1 cellular context compared by ENCODE assay signal in the genomic region with DNA sequence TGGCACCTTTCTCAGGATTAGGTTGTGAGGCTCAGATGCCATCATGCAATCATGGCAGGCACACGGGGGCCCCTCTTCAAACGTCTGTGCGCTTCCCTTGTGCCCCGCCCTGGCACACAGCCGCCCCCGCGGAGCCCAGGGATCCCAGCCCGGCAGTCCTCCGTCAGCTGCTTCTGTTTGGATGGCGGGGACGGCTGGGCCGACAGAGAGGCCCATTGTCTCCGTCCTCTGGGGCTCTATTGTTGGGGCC.
TF ChIP-seq lines count a peak whose summit lies in the region.

No MANE protein-coding gene starts in this region.

TF ChIP-seq in HepG2, 621 proteins besides CTCF, POLR2A, EP300 and RAD21 (continued from another document and continues in another):
- TF ChIP-seq, protein P1, sequence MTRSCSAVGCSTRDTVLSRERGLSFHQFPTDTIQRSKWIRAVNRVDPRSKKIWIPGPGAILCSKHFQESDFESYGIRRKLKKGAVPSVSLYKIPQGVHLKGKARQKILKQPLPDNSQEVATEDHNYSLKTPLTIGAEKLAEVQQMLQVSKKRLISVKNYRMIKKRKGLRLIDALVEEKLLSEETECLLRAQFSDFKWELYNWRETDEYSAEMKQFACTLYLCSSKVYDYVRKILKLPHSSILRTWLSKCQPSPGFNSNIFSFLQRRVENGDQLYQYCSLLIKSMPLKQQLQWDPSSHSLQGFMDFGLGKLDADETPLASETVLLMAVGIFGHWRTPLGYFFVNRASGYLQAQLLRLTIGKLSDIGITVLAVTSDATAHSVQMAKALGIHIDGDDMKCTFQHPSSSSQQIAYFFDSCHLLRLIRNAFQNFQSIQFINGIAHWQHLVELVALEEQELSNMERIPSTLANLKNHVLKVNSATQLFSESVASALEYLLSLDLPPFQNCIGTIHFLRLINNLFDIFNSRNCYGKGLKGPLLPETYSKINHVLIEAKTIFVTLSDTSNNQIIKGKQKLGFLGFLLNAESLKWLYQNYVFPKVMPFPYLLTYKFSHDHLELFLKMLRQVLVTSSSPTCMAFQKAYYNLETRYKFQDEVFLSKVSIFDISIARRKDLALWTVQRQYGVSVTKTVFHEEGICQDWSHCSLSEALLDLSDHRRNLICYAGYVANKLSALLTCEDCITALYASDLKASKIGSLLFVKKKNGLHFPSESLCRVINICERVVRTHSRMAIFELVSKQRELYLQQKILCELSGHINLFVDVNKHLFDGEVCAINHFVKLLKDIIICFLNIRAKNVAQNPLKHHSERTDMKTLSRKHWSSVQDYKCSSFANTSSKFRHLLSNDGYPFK (CRISPR knock-in tag; IDR thresholded peaks at IDR 0.05; ENCODE audit: borderline replicate concordance) = no peak
- no peak for TF ChIP-seq ZNF468 (CRISPR knock-in tag; IDR thresholded peaks at IDR 0.05)
- TF ChIP-seq, protein P2, sequence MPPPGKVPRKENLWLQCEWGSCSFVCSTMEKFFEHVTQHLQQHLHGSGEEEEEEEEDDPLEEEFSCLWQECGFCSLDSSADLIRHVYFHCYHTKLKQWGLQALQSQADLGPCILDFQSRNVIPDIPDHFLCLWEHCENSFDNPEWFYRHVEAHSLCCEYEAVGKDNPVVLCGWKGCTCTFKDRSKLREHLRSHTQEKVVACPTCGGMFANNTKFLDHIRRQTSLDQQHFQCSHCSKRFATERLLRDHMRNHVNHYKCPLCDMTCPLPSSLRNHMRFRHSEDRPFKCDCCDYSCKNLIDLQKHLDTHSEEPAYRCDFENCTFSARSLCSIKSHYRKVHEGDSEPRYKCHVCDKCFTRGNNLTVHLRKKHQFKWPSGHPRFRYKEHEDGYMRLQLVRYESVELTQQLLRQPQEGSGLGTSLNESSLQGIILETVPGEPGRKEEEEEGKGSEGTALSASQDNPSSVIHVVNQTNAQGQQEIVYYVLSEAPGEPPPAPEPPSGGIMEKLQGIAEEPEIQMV (CRISPR knock-in tag; IDR thresholded peaks at IDR 0.05; ENCODE audit: low read depth) = no peak
- TF ChIP-seq CCAR2 (optimal IDR thresholded peaks at IDR 0.05; ENCODE audit: low read depth, low read length) = no peak
- no peak for TF ChIP-seq NR2F2 (IDR thresholded peaks at IDR 0.05; ENCODE audit: borderline replicate concordance, low read depth)
- TF ChIP-seq, protein P3, sequence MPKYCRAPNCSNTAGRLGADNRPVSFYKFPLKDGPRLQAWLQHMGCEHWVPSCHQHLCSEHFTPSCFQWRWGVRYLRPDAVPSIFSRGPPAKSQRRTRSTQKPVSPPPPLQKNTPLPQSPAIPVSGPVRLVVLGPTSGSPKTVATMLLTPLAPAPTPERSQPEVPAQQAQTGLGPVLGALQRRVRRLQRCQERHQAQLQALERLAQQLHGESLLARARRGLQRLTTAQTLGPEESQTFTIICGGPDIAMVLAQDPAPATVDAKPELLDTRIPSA (CRISPR knock-in tag; IDR thresholded peaks at IDR 0.05; ENCODE audit: borderline replicate concordance) = no peak; the same call in 1 of the 2 replicates
- 0 out of 2 replicates have a peak, but pooled peaks have one; percentile 23 for TF ChIP-seq SNAI1 (CRISPR knock-in tag; IDR thresholded peaks at IDR 0.05; ENCODE audit: borderline replicate concordance)
- TF ChIP-seq, protein P4, sequence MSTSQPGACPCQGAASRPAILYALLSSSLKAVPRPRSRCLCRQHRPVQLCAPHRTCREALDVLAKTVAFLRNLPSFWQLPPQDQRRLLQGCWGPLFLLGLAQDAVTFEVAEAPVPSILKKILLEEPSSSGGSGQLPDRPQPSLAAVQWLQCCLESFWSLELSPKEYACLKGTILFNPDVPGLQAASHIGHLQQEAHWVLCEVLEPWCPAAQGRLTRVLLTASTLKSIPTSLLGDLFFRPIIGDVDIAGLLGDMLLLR (CRISPR knock-in tag; IDR thresholded peaks at IDR 0.05) = no peak
- 0 out of 2 replicates have a peak, but pooled peaks have one; percentile 0 for TF ChIP-seq ZNF430 (CRISPR knock-in tag; IDR thresholded peaks at IDR 0.05)
- no peak for TF ChIP-seq CBX5 (CRISPR knock-in tag; IDR thresholded peaks at IDR 0.05; ENCODE audit: borderline replicate concordance)
- no peak for TF ChIP-seq SKI (IDR thresholded peaks at IDR 0.05; ENCODE audit: partially characterized antibody)
- no peak for TF ChIP-seq ZNF350 (CRISPR knock-in tag; IDR thresholded peaks at IDR 0.05; ENCODE audit: borderline replicate concordance, low read depth)
- TF ChIP-seq IRF2 (CRISPR knock-in tag; IDR thresholded peaks at IDR 0.05) = no peak
- no peak for TF ChIP-seq NFIC (IDR thresholded peaks at IDR 0.05; ENCODE audit: low read length)
- TF ChIP-seq SMARCC2 (IDR thresholded peaks at IDR 0.05) = no peak
- TF ChIP-seq MBD4 (IDR thresholded peaks at IDR 0.05; ENCODE audit: borderline replicate concordance, low read length) = no peak
- no peak for TF ChIP-seq ZNF264 (CRISPR knock-in tag; IDR thresholded peaks at IDR 0.05)
- no peak for TF ChIP-seq ZNF766 (CRISPR knock-in tag; IDR thresholded peaks at IDR 0.05; ENCODE audit: borderline replicate concordance)
- TF ChIP-seq FOXA1 (IDR thresholded peaks at IDR 0.05) = no peak
- TF ChIP-seq FOXA1 (CRISPR knock-in tag; IDR thresholded peaks at IDR 0.05) = no peak
- no peak for TF ChIP-seq MZF1 (CRISPR knock-in tag; IDR thresholded peaks at IDR 0.05; ENCODE audit: borderline replicate concordance)
- TF ChIP-seq FOXJ3 (CRISPR knock-in tag; IDR thresholded peaks at IDR 0.05; ENCODE audit: borderline replicate concordance) = no peak
- no peak for TF ChIP-seq KAT2B (IDR thresholded peaks at IDR 0.05; ENCODE audit: borderline replicate concordance, low read depth, low read length)
- TF ChIP-seq HNRNPL (IDR thresholded peaks at IDR 0.05; ENCODE audit: low read depth, low read length) = peak; percentile 90
- TF ChIP-seq ZNF556 (CRISPR knock-in tag; IDR thresholded peaks at IDR 0.05; ENCODE audit: borderline replicate concordance) = peak; percentile 30; the same call in 1 of the 2 replicates
- no peak for TF ChIP-seq NR2C2 (CRISPR knock-in tag; IDR thresholded peaks at IDR 0.05; ENCODE audit: borderline replicate concordance)
- TF ChIP-seq SOX6 (IDR thresholded peaks at IDR 0.05) = no peak
- TF ChIP-seq SOX6 (CRISPR knock-in tag; IDR thresholded peaks at IDR 0.05) = no peak
- TF ChIP-seq, protein P5, sequence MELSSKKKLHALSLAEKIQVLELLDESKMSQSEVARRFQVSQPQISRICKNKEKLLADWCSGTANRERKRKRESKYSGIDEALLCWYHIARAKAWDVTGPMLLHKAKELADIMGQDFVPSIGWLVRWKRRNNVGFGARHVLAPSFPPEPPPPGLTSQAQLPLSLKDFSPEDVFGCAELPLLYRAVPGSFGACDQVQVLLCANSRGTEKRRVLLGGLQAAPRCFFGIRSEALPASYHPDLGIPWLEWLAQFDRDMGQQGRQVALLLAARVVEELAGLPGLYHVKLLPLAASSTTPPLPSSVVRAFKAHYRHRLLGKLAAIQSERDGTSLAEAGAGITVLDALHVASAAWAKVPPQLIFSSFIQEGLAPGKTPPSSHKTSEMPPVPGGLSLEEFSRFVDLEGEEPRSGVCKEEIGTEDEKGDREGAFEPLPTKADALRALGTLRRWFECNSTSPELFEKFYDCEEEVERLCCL (CRISPR knock-in tag; IDR thresholded peaks at IDR 0.05; ENCODE audit: borderline replicate concordance) = 0 out of 2 replicates have a peak, but pooled peaks have one; percentile 20
- TF ChIP-seq TGIF2 (CRISPR knock-in tag; IDR thresholded peaks at IDR 0.05) = 0 out of 2 replicates have a peak, but pooled peaks have one; percentile 15
- TF ChIP-seq MAFF (IDR thresholded peaks at IDR 0.05; ENCODE audit: low read depth, low read length) = no peak
- no peak for TF ChIP-seq ZNF850 (CRISPR knock-in tag; conservative IDR thresholded peaks at IDR 0.05)
- TF ChIP-seq, protein P6, sequence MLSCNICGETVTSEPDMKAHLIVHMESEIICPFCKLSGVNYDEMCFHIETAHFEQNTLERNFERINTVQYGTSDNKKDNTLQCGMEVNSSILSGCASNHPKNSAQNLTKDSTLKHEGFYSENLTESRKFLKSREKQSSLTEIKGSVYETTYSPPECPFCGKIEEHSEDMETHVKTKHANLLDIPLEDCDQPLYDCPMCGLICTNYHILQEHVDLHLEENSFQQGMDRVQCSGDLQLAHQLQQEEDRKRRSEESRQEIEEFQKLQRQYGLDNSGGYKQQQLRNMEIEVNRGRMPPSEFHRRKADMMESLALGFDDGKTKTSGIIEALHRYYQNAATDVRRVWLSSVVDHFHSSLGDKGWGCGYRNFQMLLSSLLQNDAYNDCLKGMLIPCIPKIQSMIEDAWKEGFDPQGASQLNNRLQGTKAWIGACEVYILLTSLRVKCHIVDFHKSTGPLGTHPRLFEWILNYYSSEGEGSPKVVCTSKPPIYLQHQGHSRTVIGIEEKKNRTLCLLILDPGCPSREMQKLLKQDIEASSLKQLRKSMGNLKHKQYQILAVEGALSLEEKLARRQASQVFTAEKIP (CRISPR knock-in tag; IDR thresholded peaks at IDR 0.05; ENCODE audit: borderline replicate concordance) = no peak
- no peak for TF ChIP-seq HES4 (CRISPR knock-in tag; IDR thresholded peaks at IDR 0.05; ENCODE audit: borderline replicate concordance)
- TF ChIP-seq HNRNPK (IDR thresholded peaks at IDR 0.05; ENCODE audit: low read depth, low read length, poor library complexity, severe bottlenecking) = no peak
- no peak for TF ChIP-seq MEIS2 (CRISPR knock-in tag; IDR thresholded peaks at IDR 0.05)
- no peak for TF ChIP-seq ZNF616 (CRISPR knock-in tag; IDR thresholded peaks at IDR 0.05; ENCODE audit: low read depth)
- TF ChIP-seq ARNTL (CRISPR knock-in tag; IDR thresholded peaks at IDR 0.05) = peak; percentile 68; the same call in 1 of the 2 replicates
- TF ChIP-seq, protein P7, sequence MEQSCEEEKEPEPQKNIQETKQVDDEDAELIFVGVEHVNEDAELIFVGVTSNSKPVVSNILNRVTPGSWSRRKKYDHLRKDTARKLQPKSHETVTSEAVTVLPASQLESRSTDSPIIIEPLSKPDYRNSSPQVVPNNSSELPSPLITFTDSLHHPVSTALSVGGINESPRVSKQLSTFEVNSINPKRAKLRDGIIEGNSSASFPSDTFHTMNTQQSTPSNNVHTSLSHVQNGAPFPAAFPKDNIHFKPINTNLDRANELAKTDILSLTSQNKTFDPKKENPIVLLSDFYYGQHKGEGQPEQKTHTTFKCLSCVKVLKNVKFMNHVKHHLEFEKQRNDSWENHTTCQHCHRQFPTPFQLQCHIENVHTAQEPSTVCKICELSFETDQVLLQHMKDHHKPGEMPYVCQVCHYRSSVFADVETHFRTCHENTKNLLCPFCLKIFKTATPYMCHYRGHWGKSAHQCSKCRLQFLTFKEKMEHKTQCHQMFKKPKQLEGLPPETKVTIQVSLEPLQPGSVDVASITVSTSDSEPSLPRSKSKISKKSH (CRISPR knock-in tag; IDR thresholded peaks at IDR 0.05; ENCODE audit: borderline replicate concordance) = no peak
- no peak for TF ChIP-seq SATB2 (CRISPR knock-in tag; IDR thresholded peaks at IDR 0.05)
- TF ChIP-seq, protein P8, sequence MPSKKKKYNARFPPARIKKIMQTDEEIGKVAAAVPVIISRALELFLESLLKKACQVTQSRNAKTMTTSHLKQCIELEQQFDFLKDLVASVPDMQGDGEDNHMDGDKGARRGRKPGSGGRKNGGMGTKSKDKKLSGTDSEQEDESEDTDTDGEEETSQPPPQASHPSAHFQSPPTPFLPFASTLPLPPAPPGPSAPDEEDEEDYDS (CRISPR knock-in tag; IDR thresholded peaks at IDR 0.05) = no peak
- no peak for TF ChIP-seq PHF5A (CRISPR knock-in tag; IDR thresholded peaks at IDR 0.05; ENCODE audit: low read depth, unreplicated experiment)
- no peak for TF ChIP-seq U2AF1 (optimal IDR thresholded peaks at IDR 0.05; ENCODE audit: low read depth, low read length)
- TF ChIP-seq HMG20A (CRISPR knock-in tag; IDR thresholded peaks at IDR 0.05; ENCODE audit: borderline replicate concordance) = no peak
- TF ChIP-seq BRCA1 (CRISPR knock-in tag; IDR thresholded peaks at IDR 0.05) = no peak
- TF ChIP-seq, protein P9, sequence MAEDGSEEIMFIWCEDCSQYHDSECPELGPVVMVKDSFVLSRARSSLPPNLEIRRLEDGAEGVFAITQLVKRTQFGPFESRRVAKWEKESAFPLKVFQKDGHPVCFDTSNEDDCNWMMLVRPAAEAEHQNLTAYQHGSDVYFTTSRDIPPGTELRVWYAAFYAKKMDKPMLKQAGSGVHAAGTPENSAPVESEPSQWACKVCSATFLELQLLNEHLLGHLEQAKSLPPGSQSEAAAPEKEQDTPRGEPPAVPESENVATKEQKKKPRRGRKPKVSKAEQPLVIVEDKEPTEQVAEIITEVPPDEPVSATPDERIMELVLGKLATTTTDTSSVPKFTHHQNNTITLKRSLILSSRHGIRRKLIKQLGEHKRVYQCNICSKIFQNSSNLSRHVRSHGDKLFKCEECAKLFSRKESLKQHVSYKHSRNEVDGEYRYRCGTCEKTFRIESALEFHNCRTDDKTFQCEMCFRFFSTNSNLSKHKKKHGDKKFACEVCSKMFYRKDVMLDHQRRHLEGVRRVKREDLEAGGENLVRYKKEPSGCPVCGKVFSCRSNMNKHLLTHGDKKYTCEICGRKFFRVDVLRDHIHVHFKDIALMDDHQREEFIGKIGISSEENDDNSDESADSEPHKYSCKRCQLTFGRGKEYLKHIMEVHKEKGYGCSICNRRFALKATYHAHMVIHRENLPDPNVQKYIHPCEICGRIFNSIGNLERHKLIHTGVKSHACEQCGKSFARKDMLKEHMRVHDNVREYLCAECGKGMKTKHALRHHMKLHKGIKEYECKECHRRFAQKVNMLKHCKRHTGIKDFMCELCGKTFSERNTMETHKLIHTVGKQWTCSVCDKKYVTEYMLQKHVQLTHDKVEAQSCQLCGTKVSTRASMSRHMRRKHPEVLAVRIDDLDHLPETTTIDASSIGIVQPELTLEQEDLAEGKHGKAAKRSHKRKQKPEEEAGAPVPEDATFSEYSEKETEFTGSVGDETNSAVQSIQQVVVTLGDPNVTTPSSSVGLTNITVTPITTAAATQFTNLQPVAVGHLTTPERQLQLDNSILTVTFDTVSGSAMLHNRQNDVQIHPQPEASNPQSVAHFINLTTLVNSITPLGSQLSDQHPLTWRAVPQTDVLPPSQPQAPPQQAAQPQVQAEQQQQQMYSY (CRISPR knock-in tag; IDR thresholded peaks at IDR 0.05) = no peak
- no peak for TF ChIP-seq ZNF143 (CRISPR knock-in tag; IDR thresholded peaks at IDR 0.05)
- TF ChIP-seq ZNF792 (CRISPR knock-in tag; IDR thresholded peaks at IDR 0.05) = no peak
- no peak; the same call in 1 of the 2 replicates for TF ChIP-seq ZNF431 (CRISPR knock-in tag; IDR thresholded peaks at IDR 0.05; ENCODE audit: borderline replicate concordance, low read depth)
- no peak for TF ChIP-seq ZNF615 (CRISPR knock-in tag; IDR thresholded peaks at IDR 0.05; ENCODE audit: borderline replicate concordance)
- TF ChIP-seq, protein P10, sequence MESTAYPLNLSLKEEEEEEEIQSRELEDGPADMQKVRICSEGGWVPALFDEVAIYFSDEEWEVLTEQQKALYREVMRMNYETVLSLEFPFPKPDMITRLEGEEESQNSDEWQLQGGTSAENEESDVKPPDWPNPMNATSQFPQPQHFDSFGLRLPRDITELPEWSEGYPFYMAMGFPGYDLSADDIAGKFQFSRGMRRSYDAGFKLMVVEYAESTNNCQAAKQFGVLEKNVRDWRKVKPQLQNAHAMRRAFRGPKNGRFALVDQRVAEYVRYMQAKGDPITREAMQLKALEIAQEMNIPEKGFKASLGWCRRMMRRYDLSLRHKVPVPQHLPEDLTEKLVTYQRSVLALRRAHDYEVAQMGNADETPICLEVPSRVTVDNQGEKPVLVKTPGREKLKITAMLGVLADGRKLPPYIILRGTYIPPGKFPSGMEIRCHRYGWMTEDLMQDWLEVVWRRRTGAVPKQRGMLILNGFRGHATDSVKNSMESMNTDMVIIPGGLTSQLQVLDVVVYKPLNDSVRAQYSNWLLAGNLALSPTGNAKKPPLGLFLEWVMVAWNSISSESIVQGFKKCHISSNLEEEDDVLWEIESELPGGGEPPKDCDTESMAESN (CRISPR knock-in tag; conservative IDR thresholded peaks at IDR 0.05) = no peak
- TF ChIP-seq SNAPC2 (CRISPR knock-in tag; IDR thresholded peaks at IDR 0.05) = no peak
- TF ChIP-seq ATAD3A (CRISPR knock-in tag; IDR thresholded peaks at IDR 0.05) = no peak
